Comparison of ENCODE assay signal across 9 cellular contexts in the genomic region with DNA sequence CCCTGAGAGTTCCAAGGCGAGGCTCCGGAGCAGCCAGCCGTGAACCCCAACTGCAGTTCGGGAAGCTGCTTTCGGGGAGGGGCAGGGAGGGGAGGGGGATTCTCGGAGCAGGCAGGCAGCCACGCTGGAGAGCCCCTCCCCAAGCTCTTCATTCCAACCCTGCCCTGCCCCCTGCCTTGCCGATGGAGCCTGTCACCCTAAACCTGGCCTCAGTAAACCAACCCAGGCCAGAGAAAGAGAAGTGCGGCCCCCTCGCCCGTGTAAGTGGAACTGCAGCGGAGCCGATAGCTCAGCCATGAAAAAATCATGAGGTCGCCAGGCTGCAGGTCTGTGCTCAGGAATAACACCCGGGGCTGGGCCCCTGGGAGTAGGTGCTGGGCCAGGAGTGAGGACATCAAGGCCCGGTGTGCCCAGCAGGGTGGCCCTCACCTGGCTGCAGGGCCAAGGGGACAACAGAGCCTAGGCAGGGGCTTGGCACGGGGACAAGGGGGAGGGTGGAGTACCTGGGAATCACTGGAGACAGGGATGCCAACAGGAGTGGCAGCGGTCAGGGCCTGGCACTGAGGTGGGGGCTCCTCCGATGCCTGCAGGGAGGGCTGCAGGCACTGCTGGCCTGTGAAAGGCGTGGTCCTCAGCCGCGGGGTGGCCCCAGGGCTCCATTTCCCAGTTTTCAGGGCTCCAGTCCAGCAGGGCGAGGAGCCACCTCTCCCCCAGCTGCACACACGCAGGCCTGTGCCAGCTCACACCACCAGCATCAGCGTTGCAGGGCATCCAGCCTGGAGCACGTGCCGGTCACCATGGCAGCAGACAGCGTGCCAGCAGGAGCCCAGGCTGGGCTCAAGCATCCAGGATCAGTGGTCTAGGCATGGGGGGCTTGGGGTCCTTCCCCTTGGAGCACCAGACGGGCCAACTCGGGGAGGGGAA. TPM values are rescaled to one million over a fixed set of nuclear protein-coding genes. Genes with fewer than 3 reads are reported as not detected.
A peak's percentile ranks its signal among the peaks of the same experiment; 100 is the strongest.
DNase-seq lines count a peak whose midpoint lies in the region; ATAC-seq lines count a peak whose summit lies in the region.
"Had no signal": no experiment of that assay in that cellular context is flagged by ENCODE, and none has a peak within 500 bp of the region (broad histone marks: within the 10 kb centered on the region; RNA-seq: fewer than 3 reads in every experiment).

No MANE protein-coding gene starts in this region.

- no peaks in the 10 kb centered on the region for H3K36me3 Mint-ChIP-seq in T-cell
- no peaks in the 10 kb centered on the region for H3K36me3 Mint-ChIP-seq in activated CD4-positive, alpha-beta memory T cell treated with anti-CD3 and anti-CD28 coated beads for 36 hours
- H3K36me3 Mint-ChIP-seq in naive thymus-derived CD8-positive, alpha-beta T cell = no peaks in the 10 kb centered on the region

- no peak overlapping the region for H3K4me3 Mint-ChIP-seq in T-cell
- no peak overlapping the region for H3K4me3 Mint-ChIP-seq in activated CD4-positive, alpha-beta memory T cell treated with anti-CD3 and anti-CD28 coated beads for 36 hours
- H3K4me3 Mint-ChIP-seq in naive thymus-derived CD8-positive, alpha-beta T cell = no peak overlapping the region

- ATAC-seq in T-cell (replicated peaks in 1 of 4) = no peak
- no peak for ATAC-seq in naive thymus-derived CD8-positive, alpha-beta T cell

- H3K27me3 Mint-ChIP-seq in T-cell = peaks cover 0 to 15% of the 10 kb centered on the region in 2 donors
- peaks cover 8% of the 10 kb centered on the region for H3K27me3 Mint-ChIP-seq in activated CD4-positive, alpha-beta memory T cell treated with anti-CD3 and anti-CD28 coated beads for 36 hours
- peaks cover 0 to 12% (median 0%) of the 10 kb centered on the region in 5 donors for H3K27me3 Mint-ChIP-seq in naive thymus-derived CD8-positive, alpha-beta T cell

- peaks cover 0 to 6% (median 6%) of the 10 kb centered on the region in 3 donors for H3K4me1 Mint-ChIP-seq in T-cell
- no peaks in the 10 kb centered on the region for H3K4me1 Mint-ChIP-seq in activated CD4-positive, alpha-beta memory T cell treated with anti-CD3 and anti-CD28 coated beads for 36 hours (ENCODE audit: low read depth)
- peaks cover 0 to 6% (median under 1%) of the 10 kb centered on the region in 4 donors for H3K4me1 Mint-ChIP-seq in naive thymus-derived CD8-positive, alpha-beta T cell

- no peaks in the 10 kb centered on the region for H3K9me3 Mint-ChIP-seq in T-cell
- no peaks in the 10 kb centered on the region for H3K9me3 Mint-ChIP-seq in activated CD4-positive, alpha-beta memory T cell treated with anti-CD3 and anti-CD28 coated beads for 36 hours
- H3K9me3 Mint-ChIP-seq in naive thymus-derived CD8-positive, alpha-beta T cell = no peaks in the 10 kb centered on the region

- POLR2A ChIA-PET in T-cell (lab: Charles Lee) = interaction anchor here in 1 of 2 donors (0.7 kb wide), 1 partner anchor 29 kb away, joined by 4 read pairs; no protein-coding TSS in a partner anchor
- POLR2A ChIA-PET in activated CD4-positive, alpha-beta memory T cell treated with anti-CD3 and anti-CD28 coated beads for 36 hours (lab: Charles Lee) = no interaction called here
- POLR2A ChIA-PET in naive thymus-derived CD8-positive, alpha-beta T cell (lab: Charles Lee) = no interaction called here

- CTCF ChIA-PET in T-cell (lab: Charles Lee) = no interaction called here
- CTCF ChIA-PET in activated CD4-positive, alpha-beta memory T cell treated with anti-CD3 and anti-CD28 coated beads for 36 hours (lab: Charles Lee) = interaction anchor here (0.6 kb wide), 1 partner anchor 39 kb away, joined by 5 read pairs; no protein-coding TSS in a partner anchor

- intact Hi-C loops in activated CD4-positive, alpha-beta memory T cell treated with anti-CD3 and anti-CD28 coated beads for 36 hours (cut with micrococcal nuclease) = no loop called here

- H3K27ac Mint-ChIP-seq in T-cell = no peak overlapping the region
- H3K27ac Mint-ChIP-seq in activated CD4-positive, alpha-beta memory T cell treated with anti-CD3 and anti-CD28 coated beads for 36 hours = no peak overlapping the region
- H3K27ac Mint-ChIP-seq in naive thymus-derived CD8-positive, alpha-beta T cell = no peak overlapping the region

- peak; percentile 85 for DNase-seq in AG20443 (ENCODE audit: low spot score)
- DNase-seq in LHCN-M2 (ENCODE audit: low read depth) = peak; percentile 65
- peak; percentile 37 for DNase-seq in amniotic epithelial cell (ENCODE audit: low read depth)
- DNase-seq in iPS-NIHi7 (ENCODE audit: extremely low spot score) = peak; percentile 81
- DNase-seq in stimulated activated CD4-positive, alpha-beta T cell treated with anti-CD3 and anti-CD28 coated beads, Interleukin-4, amount 100 ng/mL, for 1 hour = no peak
- DNase-seq in T-cell = no peak
- no peak for DNase-seq in activated CD4-positive, alpha-beta memory T cell treated with anti-CD3 and anti-CD28 coated beads for 36 hours
- DNase-seq in naive thymus-derived CD8-positive, alpha-beta T cell = no peak
- DNase-seq: activated naive CD4-positive, alpha-beta T cell had no signal

RNA-seq across cellular contexts. Expression of gene FSCN2, which starts 4.8 kb away (rescaled TPM):
- 0.26 and 0.29 TPM in 2 replicates for total RNA-seq in LHCN-M2 (2014; rRNA removed)
- 0.70 TPM for polyA plus RNA-seq in LHCN-M2 (2012)
- total RNA-seq in T-cell = 1 to 10 TPM in 3 of 5 donors, under 1 TPM in 2; 0.91 to 4.2 (median 1.2) TPM
- total RNA-seq in activated CD4-positive, alpha-beta memory T cell treated with anti-CD3 and anti-CD28 coated beads for 36 hours = under 1 TPM; 0.33 to 0.46 TPM
- total RNA-seq in naive thymus-derived CD8-positive, alpha-beta T cell = 1 to 10 TPM in 1 of 2 experiments, under 1 TPM in 1; 0.96 to 2.0 TPM
- not detected for polyA plus RNA-seq in naive thymus-derived CD8-positive, alpha-beta T cell

RNA-seq across cellular contexts. Expression of gene ACTG1, which starts 10.8 kb away (rescaled TPM):
- 6,893 and 8,596 TPM in 2 replicates for total RNA-seq in LHCN-M2 (2014; rRNA removed)
- 8,200 TPM for polyA plus RNA-seq in LHCN-M2 (2012)
- total RNA-seq in T-cell = 1,000 to 10,000 TPM; 1,183 to 1,383 (median 1,262) TPM
- 1,000 to 10,000 TPM; 3,773 to 3,928 TPM for total RNA-seq in activated CD4-positive, alpha-beta memory T cell treated with anti-CD3 and anti-CD28 coated beads for 36 hours
- 1,000 to 10,000 TPM; 1,189 to 1,230 TPM for total RNA-seq in naive thymus-derived CD8-positive, alpha-beta T cell
- polyA plus RNA-seq in naive thymus-derived CD8-positive, alpha-beta T cell = 1,000 to 10,000 TPM; 1,334 to 1,669 (median 1,595) TPM

RNA-seq across cellular contexts. Expression of gene FAAP100, which starts 28.8 kb away (rescaled TPM):
- 27.2 and 31.3 TPM in 2 replicates for total RNA-seq in LHCN-M2 (2014; rRNA removed)
- polyA plus RNA-seq in LHCN-M2 (2012) = 20.5 TPM
- 10 to 100 TPM; 31.7 to 62.1 (median 59.0) TPM for total RNA-seq in T-cell
- 10 to 100 TPM; 33.5 to 39.7 TPM for total RNA-seq in activated CD4-positive, alpha-beta memory T cell treated with anti-CD3 and anti-CD28 coated beads for 36 hours
- total RNA-seq in naive thymus-derived CD8-positive, alpha-beta T cell = 10 to 100 TPM; 52.5 to 55.9 TPM
- 10 to 100 TPM in 2 of 3 donors, 1 to 10 TPM in 1; 9.1 to 17.4 (median 11.7) TPM for polyA plus RNA-seq in naive thymus-derived CD8-positive, alpha-beta T cell

Comparison
In these comparisons a context has a peak if more than half of its experiments do, and no peak if none do; other contexts are left out.
1. DNase-seq: peak in AG20443 (single experiment), LHCN-M2 (single experiment), amniotic epithelial cell (single experiment) and iPS-NIHi7 (single experiment); none in stimulated activated CD4-positive, alpha-beta T cell treated with anti-CD3 and anti-CD28 coated beads, Interleukin-4, amount 100 ng/mL, for 1 hour (single experiment), T-cell (0 of 34), activated CD4-positive, alpha-beta memory T cell treated with anti-CD3 and anti-CD28 coated beads for 36 hours (single experiment) and naive thymus-derived CD8-positive, alpha-beta T cell (0 of 10).